Comparison of ENCODE assay signal across 1 cellular context in the genomic region with DNA sequence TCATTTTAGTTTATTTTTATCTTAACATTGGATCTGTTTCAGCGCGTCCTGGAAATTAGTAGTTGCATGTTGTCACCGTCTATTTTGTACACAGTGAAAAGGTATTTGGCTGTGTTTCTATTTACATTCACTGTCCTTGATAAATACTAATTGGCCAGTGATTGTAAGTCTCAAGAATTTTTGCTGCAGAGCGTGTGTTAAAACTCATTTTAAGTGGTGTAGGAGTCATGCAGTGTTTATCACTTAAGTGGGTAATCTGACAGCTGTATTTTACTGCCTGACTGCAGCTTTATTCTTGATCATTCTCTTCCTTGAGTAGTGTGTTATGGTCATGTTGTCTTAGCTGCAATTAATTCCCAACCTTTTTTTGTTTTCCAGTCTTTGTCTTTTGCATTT.
TF ChIP-seq lines count a peak whose summit lies in the region.

No MANE protein-coding gene starts in this region.

TF ChIP-seq in HEK293, 187 proteins besides CTCF, POLR2A, EP300 and RAD21 (continued from another document and continues in another):
- TF ChIP-seq, protein P1, sequence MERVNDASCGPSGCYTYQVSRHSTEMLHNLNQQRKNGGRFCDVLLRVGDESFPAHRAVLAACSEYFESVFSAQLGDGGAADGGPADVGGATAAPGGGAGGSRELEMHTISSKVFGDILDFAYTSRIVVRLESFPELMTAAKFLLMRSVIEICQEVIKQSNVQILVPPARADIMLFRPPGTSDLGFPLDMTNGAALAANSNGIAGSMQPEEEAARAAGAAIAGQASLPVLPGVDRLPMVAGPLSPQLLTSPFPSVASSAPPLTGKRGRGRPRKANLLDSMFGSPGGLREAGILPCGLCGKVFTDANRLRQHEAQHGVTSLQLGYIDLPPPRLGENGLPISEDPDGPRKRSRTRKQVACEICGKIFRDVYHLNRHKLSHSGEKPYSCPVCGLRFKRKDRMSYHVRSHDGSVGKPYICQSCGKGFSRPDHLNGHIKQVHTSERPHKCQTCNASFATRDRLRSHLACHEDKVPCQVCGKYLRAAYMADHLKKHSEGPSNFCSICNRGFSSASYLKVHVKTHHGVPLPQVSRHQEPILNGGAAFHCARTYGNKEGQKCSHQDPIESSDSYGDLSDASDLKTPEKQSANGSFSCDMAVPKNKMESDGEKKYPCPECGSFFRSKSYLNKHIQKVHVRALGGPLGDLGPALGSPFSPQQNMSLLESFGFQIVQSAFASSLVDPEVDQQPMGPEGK (tag by site-specific recombination; IDR thresholded peaks at IDR 0.05): no peak
- TF ChIP-seq, protein P2, sequence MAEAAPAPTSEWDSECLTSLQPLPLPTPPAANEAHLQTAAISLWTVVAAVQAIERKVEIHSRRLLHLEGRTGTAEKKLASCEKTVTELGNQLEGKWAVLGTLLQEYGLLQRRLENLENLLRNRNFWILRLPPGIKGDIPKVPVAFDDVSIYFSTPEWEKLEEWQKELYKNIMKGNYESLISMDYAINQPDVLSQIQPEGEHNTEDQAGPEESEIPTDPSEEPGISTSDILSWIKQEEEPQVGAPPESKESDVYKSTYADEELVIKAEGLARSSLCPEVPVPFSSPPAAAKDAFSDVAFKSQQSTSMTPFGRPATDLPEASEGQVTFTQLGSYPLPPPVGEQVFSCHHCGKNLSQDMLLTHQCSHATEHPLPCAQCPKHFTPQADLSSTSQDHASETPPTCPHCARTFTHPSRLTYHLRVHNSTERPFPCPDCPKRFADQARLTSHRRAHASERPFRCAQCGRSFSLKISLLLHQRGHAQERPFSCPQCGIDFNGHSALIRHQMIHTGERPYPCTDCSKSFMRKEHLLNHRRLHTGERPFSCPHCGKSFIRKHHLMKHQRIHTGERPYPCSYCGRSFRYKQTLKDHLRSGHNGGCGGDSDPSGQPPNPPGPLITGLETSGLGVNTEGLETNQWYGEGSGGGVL (tag by site-specific recombination; IDR thresholded peaks at IDR 0.05): no peak
- no peak for TF ChIP-seq ZNF76 (tag by site-specific recombination; IDR thresholded peaks at IDR 0.05; ENCODE audit: borderline replicate concordance, low read depth)
- TF ChIP-seq ZNF24 (tag by site-specific recombination; IDR thresholded peaks at IDR 0.05): peak; percentile 56; the same call in 1 of the 2 replicates
- no peak for TF ChIP-seq REPIN1 (tag by site-specific recombination; IDR thresholded peaks at IDR 0.05; ENCODE audit: low read depth)
- TF ChIP-seq ZNF132 (tag by site-specific recombination; IDR thresholded peaks at IDR 0.05; ENCODE audit: borderline replicate concordance): no peak
- TF ChIP-seq ZNF776 (tag by site-specific recombination; IDR thresholded peaks at IDR 0.05; ENCODE audit: borderline replicate concordance): no peak
- no peak for TF ChIP-seq ZNF221 (tag by site-specific recombination; IDR thresholded peaks at IDR 0.05; ENCODE audit: borderline replicate concordance)
- TF ChIP-seq ZNF211 (tag by site-specific recombination; IDR thresholded peaks at IDR 0.05; ENCODE audit: low read depth): no peak
- TF ChIP-seq, protein P3, sequence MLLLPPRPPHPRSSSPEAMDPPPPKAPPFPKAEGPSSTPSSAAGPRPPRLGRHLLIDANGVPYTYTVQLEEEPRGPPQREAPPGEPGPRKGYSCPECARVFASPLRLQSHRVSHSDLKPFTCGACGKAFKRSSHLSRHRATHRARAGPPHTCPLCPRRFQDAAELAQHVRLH (tag by site-specific recombination; IDR thresholded peaks at IDR 0.05): peak; percentile 83; the same call in 1 of the 2 replicates
- TF ChIP-seq, protein P4, sequence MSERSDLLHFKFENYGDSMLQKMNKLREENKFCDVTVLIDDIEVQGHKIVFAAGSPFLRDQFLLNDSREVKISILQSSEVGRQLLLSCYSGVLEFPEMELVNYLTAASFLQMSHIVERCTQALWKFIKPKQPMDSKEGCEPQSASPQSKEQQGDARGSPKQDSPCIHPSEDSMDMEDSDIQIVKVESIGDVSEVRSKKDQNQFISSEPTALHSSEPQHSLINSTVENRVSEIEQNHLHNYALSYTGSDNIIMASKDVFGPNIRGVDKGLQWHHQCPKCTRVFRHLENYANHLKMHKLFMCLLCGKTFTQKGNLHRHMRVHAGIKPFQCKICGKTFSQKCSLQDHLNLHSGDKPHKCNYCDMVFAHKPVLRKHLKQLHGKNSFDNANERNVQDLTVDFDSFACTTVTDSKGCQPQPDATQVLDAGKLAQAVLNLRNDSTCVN (tag by site-specific recombination; optimal IDR thresholded peaks at IDR 0.05): no peak
- TF ChIP-seq ZNF121 (tag by site-specific recombination; IDR thresholded peaks at IDR 0.05): no peak
- no peak for TF ChIP-seq ZNF138 (tag by site-specific recombination; IDR thresholded peaks at IDR 0.05; ENCODE audit: borderline replicate concordance)
- no peak for TF ChIP-seq ZNF660 (tag by site-specific recombination; IDR thresholded peaks at IDR 0.05)
- TF ChIP-seq TCF7L2 (IDR thresholded peaks at IDR 0.05; ENCODE audit: borderline replicate concordance, low read depth, low read length): no peak
- no peak for TF ChIP-seq MYNN (tag by site-specific recombination; IDR thresholded peaks at IDR 0.05; ENCODE audit: borderline replicate concordance)
- TF ChIP-seq ZNF423 (tag by site-specific recombination; IDR thresholded peaks at IDR 0.05): no peak
- no peak for TF ChIP-seq RBAK (tag by site-specific recombination; IDR thresholded peaks at IDR 0.05)
- TF ChIP-seq ZNF433 (tag by site-specific recombination; IDR thresholded peaks at IDR 0.05; ENCODE audit: low read depth): no peak
- TF ChIP-seq, protein P5, sequence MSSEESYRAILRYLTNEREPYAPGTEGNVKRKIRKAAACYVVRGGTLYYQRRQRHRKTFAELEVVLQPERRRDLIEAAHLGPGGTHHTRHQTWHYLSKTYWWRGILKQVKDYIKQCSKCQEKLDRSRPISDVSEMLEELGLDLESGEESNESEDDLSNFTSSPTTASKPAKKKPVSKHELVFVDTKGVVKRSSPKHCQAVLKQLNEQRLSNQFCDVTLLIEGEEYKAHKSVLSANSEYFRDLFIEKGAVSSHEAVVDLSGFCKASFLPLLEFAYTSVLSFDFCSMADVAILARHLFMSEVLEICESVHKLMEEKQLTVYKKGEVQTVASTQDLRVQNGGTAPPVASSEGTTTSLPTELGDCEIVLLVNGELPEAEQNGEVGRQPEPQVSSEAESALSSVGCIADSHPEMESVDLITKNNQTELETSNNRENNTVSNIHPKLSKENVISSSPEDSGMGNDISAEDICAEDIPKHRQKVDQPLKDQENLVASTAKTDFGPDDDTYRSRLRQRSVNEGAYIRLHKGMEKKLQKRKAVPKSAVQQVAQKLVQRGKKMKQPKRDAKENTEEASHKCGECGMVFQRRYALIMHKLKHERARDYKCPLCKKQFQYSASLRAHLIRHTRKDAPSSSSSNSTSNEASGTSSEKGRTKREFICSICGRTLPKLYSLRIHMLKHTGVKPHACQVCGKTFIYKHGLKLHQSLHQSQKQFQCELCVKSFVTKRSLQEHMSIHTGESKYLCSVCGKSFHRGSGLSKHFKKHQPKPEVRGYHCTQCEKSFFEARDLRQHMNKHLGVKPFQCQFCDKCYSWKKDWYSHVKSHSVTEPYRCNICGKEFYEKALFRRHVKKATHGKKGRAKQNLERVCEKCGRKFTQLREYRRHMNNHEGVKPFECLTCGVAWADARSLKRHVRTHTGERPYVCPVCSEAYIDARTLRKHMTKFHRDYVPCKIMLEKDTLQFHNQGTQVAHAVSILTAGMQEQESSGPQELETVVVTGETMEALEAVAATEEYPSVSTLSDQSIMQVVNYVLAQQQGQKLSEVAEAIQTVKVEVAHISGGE (tag by site-specific recombination; conservative IDR thresholded peaks at IDR 0.05; ENCODE audit: low read depth): no peak
- TF ChIP-seq ZBTB8A (tag by site-specific recombination; IDR thresholded peaks at IDR 0.05): no peak; the same call in 1 of the 2 replicates
- TF ChIP-seq, protein P6, sequence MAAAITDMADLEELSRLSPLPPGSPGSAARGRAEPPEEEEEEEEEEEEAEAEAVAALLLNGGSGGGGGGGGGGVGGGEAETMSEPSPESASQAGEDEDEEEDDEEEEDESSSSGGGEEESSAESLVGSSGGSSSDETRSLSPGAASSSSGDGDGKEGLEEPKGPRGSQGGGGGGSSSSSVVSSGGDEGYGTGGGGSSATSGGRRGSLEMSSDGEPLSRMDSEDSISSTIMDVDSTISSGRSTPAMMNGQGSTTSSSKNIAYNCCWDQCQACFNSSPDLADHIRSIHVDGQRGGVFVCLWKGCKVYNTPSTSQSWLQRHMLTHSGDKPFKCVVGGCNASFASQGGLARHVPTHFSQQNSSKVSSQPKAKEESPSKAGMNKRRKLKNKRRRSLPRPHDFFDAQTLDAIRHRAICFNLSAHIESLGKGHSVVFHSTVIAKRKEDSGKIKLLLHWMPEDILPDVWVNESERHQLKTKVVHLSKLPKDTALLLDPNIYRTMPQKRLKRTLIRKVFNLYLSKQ (tag by site-specific recombination; IDR thresholded peaks at IDR 0.05; ENCODE audit: borderline replicate concordance): no peak
- no peak for TF ChIP-seq ZNF10 (tag by site-specific recombination; IDR thresholded peaks at IDR 0.05)
- TF ChIP-seq, protein P7, sequence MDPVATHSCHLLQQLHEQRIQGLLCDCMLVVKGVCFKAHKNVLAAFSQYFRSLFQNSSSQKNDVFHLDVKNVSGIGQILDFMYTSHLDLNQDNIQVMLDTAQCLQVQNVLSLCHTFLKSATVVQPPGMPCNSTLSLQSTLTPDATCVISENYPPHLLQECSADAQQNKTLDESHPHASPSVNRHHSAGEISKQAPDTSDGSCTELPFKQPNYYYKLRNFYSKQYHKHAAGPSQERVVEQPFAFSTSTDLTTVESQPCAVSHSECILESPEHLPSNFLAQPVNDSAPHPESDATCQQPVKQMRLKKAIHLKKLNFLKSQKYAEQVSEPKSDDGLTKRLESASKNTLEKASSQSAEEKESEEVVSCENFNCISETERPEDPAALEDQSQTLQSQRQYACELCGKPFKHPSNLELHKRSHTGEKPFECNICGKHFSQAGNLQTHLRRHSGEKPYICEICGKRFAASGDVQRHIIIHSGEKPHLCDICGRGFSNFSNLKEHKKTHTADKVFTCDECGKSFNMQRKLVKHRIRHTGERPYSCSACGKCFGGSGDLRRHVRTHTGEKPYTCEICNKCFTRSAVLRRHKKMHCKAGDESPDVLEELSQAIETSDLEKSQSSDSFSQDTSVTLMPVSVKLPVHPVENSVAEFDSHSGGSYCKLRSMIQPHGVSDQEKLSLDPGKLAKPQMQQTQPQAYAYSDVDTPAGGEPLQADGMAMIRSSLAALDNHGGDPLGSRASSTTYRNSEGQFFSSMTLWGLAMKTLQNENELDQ (tag by site-specific recombination; IDR thresholded peaks at IDR 0.05; ENCODE audit: low read depth): no peak
- TF ChIP-seq ZNF548 (tag by site-specific recombination; IDR thresholded peaks at IDR 0.05): no peak
- TF ChIP-seq, protein P8, sequence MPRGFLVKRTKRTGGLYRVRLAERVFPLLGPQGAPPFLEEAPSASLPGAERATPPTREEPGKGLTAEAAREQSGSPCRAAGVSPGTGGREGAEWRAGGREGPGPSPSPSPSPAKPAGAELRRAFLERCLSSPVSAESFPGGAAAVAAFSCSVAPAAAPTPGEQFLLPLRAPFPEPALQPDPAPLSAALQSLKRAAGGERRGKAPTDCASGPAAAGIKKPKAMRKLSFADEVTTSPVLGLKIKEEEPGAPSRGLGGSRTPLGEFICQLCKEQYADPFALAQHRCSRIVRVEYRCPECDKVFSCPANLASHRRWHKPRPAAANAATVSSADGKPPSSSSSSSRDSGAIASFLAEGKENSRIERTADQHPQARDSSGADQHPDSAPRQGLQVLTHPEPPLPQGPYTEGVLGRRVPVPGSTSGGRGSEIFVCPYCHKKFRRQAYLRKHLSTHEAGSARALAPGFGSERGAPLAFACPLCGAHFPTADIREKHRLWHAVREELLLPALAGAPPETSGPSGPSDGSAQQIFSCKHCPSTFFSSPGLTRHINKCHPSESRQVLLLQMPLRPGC (tag by site-specific recombination; IDR thresholded peaks at IDR 0.05): 0 out of 2 replicates have a peak, but pooled peaks have one; percentile 57
- TF ChIP-seq KLF8 (tag by site-specific recombination; IDR thresholded peaks at IDR 0.05): peak; percentile 52; the same call in 1 of the 2 replicates
- TF ChIP-seq ZNF184 (tag by site-specific recombination; IDR thresholded peaks at IDR 0.05): no peak
- TF ChIP-seq, protein P9, sequence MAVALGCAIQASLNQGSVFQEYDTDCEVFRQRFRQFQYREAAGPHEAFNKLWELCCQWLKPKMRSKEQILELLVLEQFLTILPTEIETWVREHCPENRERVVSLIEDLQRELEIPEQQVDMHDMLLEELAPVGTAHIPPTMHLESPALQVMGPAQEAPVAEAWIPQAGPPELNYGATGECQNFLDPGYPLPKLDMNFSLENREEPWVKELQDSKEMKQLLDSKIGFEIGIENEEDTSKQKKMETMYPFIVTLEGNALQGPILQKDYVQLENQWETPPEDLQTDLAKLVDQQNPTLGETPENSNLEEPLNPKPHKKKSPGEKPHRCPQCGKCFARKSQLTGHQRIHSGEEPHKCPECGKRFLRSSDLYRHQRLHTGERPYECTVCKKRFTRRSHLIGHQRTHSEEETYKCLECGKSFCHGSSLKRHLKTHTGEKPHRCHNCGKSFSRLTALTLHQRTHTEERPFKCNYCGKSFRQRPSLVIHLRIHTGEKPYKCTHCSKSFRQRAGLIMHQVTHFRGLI (tag by site-specific recombination; IDR thresholded peaks at IDR 0.05): no peak
- no peak for TF ChIP-seq ZNF664 (tag by site-specific recombination; IDR thresholded peaks at IDR 0.05)
- peak; percentile 34; the same call in 1 of the 2 replicates for TF ChIP-seq ZXDB (tag by site-specific recombination; IDR thresholded peaks at IDR 0.05)
- no peak for TF ChIP-seq ZNF549 (tag by site-specific recombination; IDR thresholded peaks at IDR 0.05)
- TF ChIP-seq, protein P10, sequence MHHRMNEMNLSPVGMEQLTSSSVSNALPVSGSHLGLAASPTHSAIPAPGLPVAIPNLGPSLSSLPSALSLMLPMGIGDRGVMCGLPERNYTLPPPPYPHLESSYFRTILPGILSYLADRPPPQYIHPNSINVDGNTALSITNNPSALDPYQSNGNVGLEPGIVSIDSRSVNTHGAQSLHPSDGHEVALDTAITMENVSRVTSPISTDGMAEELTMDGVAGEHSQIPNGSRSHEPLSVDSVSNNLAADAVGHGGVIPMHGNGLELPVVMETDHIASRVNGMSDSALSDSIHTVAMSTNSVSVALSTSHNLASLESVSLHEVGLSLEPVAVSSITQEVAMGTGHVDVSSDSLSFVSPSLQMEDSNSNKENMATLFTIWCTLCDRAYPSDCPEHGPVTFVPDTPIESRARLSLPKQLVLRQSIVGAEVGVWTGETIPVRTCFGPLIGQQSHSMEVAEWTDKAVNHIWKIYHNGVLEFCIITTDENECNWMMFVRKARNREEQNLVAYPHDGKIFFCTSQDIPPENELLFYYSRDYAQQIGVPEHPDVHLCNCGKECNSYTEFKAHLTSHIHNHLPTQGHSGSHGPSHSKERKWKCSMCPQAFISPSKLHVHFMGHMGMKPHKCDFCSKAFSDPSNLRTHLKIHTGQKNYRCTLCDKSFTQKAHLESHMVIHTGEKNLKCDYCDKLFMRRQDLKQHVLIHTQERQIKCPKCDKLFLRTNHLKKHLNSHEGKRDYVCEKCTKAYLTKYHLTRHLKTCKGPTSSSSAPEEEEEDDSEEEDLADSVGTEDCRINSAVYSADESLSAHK (tag by site-specific recombination; IDR thresholded peaks at IDR 0.05): peak; percentile 78
- peak; percentile 89 for TF ChIP-seq FEZF1 (tag by site-specific recombination; IDR thresholded peaks at IDR 0.05)
- TF ChIP-seq BCL11B (tag by site-specific recombination; IDR thresholded peaks at IDR 0.05; ENCODE audit: low read depth): 0 out of 2 replicates have a peak, but pooled peaks have one; percentile 46
- no peak for TF ChIP-seq ZSCAN23 (tag by site-specific recombination; IDR thresholded peaks at IDR 0.05)
- no peak for TF ChIP-seq ZNF133 (tag by site-specific recombination; IDR thresholded peaks at IDR 0.05)
- no peak for TF ChIP-seq ZNF404 (tag by site-specific recombination; IDR thresholded peaks at IDR 0.05)
- no peak; the same call in 1 of the 2 replicates for TF ChIP-seq KLF10 (tag by site-specific recombination; IDR thresholded peaks at IDR 0.05)
- TF ChIP-seq ZNF248 (tag by site-specific recombination; IDR thresholded peaks at IDR 0.05): no peak
